ENCODE assay signal across 13 cellular contexts in the genomic region with DNA sequence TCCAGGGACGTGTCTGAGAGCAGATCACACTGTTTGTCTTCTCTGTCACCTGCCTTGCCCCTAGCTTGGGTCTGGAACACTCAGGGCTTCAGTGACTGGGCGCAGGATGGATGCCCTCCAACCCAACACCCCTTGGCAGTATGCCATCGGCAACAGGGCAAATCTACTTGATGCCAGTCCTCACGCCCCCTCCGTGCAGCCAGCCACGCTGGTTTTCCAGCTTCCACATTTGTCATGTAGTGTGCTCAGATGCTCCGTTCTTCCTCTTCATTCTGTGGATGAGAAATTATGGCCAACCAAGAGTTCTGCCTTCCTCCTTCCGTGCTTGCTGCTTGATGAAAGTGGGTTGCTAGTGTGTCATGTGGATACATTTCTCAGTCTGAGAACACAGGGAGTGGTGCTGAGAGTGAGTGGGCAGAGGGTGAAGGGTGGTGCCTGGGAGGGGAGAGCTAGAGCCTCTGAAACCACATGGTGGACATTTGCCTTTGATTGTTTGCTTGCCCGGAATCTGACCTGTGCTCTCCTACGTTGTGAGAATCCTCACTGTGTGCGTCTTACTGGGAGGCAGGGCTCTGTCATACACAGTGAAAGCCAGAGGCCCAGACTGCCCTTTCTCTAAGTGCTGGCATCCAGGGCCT.
DNase-seq lines count a peak whose midpoint lies in the region; ATAC-seq and TF ChIP-seq lines count a peak whose summit lies in the region.
"Had no signal": no experiment of that assay in that cellular context is flagged by ENCODE, and none has a peak within 500 bp of the region (broad histone marks: within the 10 kb centered on the region; RNA-seq: fewer than 3 reads in every experiment).

No MANE protein-coding gene starts in this region.

- ATAC-seq in GM19467 (IDR thresholded peaks at IDR 0.05; ENCODE audit: unreplicated experiment): no peak
- ATAC-seq in GM19023 (IDR thresholded peaks at IDR 0.05; ENCODE audit: unreplicated experiment): no peak

- intact Hi-C loops in posterior vena cava (cut with DNase I): no loop called here

- H3K9me3 ChIP-seq in hepatocyte (ENCODE audit: low read depth): no peaks in the 10 kb centered on the region

- TF ChIP-seq CTCF in hepatocyte (IDR thresholded peaks at IDR 0.05; ENCODE audit: poor library complexity): no peak

- WGBS in hepatocyte (ENCODE audit: low lambda C conversion rate, missing lambda C conversion rate): 79% methylated on average over 11 of the region's 11 CpGs

- no peaks in the 10 kb centered on the region for H3K36me3 ChIP-seq in hepatocyte (replicated peaks; ENCODE audit: insufficient read depth, low read depth)
- H3K36me3 ChIP-seq: MG63 had no signal

- H3K79me2 ChIP-seq in hepatocyte: no peaks in the 10 kb centered on the region

- DNase-seq in NCI-H1105 treated with DMSO at 0.1 percent for 48 hours (lab: John Stamatoyannopoulos, UW) (peak; percentile 14), NCI-H1105 (lab: John Stamatoyannopoulos, UW) (no peak), amniotic stem cell (lab: John Stamatoyannopoulos, UW) (peak; percentile 1), hepatocyte (ENCODE audit: low spot score) (peak; percentile 30), posterior vena cava (ENCODE audit: low spot score) (no peak)
- DNase-seq in stimulated activated CD8-positive, alpha-beta memory T cell treated with anti-CD3 and anti-CD28 coated beads, Interleukin-4, amount 100 ng/mL, for 48 hours: peak; percentile 8
- DNase-seq: activated naive CD4-positive, alpha-beta T cell treated with anti-CD3 and anti-CD28 coated beads, Interleukin-2, amount 10 ng/mL, durations not matched to agents 7 days and 5 days; immature natural killer cell; MG63 had no signal

- H3K4me1 ChIP-seq in hepatocyte (ENCODE audit: insufficient read depth): peaks cover 4% of the 10 kb centered on the region

- H3K4me2 ChIP-seq in hepatocyte: no peak overlapping the region

- H3K27ac ChIP-seq in hepatocyte: peak overlapping the region; percentile 27
- H3K27ac ChIP-seq: skin epidermis had no signal

- no peaks in the 10 kb centered on the region for H3K9me2 ChIP-seq in hepatocyte (replicated peaks; ENCODE audit: insufficient read depth)

- H3K27me3 ChIP-seq in hepatocyte: no peaks in the 10 kb centered on the region
- H3K27me3 ChIP-seq: MG63 had no signal

- no peak overlapping the region for H2AFZ ChIP-seq in hepatocyte

- no peak overlapping the region for H3K4me3 ChIP-seq in hepatocyte
- H3K4me3 ChIP-seq: coronary artery, MG63, skin epidermis had no signal

- H4K20me1 ChIP-seq in hepatocyte (ENCODE audit: insufficient read depth, poor library complexity, severe bottlenecking): no peaks in the 10 kb centered on the region

Comparison
In these comparisons a context has a peak if more than half of its experiments do, and no peak if none do; other contexts are left out.
1. DNase-seq: peak in NCI-H1105 treated with DMSO at 0.1 percent for 48 hours (single experiment), amniotic stem cell (single experiment), hepatocyte (single experiment) and stimulated activated CD8-positive, alpha-beta memory T cell treated with anti-CD3 and anti-CD28 coated beads, Interleukin-4, amount 100 ng/mL, for 48 hours (single experiment); none in NCI-H1105 (single experiment) and posterior vena cava (single experiment).